Comparison of ENCODE assay signal across 8 cellular contexts in the genomic region with DNA sequence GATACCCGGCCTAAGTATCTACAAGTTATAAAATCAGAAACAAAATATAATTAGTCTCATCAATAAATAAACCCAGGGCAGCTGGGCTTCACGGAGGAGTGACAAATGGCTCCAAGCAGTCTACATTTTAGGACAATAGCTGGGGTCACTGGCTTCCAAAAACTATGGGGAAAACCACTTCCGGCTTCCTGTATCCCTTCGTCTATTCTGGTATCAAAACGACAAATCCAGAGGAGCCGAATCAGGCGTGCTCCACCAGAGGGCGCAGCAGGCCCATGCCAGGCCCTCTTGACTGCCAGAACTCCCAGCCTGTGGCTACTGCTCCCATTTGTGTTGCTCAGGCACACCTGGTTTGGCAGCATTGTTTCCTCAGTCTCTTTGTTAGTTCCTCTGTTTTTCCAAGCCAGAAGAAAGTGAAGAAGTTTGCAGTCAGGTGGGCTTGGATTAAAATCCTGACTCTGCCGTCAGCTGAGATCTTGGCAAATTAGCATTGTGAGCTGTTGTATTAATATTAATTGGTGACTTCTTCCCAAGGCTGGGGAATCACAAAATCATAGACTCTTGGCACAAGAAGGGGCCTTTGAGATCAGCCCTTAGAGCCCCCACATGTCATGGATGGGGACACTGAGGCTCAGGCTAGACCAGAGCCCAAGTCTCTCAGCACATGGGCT. TPM values are rescaled to one million over a fixed set of nuclear protein-coding genes. Genes with fewer than 3 reads are reported as not detected.
DNase-seq lines count a peak whose midpoint lies in the region; ATAC-seq and TF ChIP-seq lines count a peak whose summit lies in the region.

No MANE protein-coding gene starts in this region.

- DNase-seq in 8988T (peak; percentile 52), GM13977 (ENCODE audit: low spot score) (peak; percentile 57), NCI-H1105 (lab: John Stamatoyannopoulos, UW) (peak; percentile 79), heart right ventricle (peak; percentile 91 to 93), prostate gland (ENCODE audit: low spot score) (peak; percentile 86), upper lobe of left lung (peak; percentile 90 to 94)
- peak; percentile 82 for DNase-seq in activated naive CD8-positive, alpha-beta T cell treated with anti-CD3 and anti-CD28 coated beads, Interleukin-2, amount 50 U/mL, for 24 hours

- H3K27me3 Mint-ChIP-seq in activated naive CD8-positive, alpha-beta T cell treated with anti-CD3 and anti-CD28 coated beads, Interleukin-2, amount 50 U/mL, for 24 hours, result no peaks in the 10 kb centered on the region

- TF ChIP-seq EP300 in upper lobe of left lung (IDR thresholded peaks at IDR 0.05), result no peak

- H3K36me3 ChIP-seq in SU-DHL-6 (ENCODE audit: low read length), result no peaks in the 10 kb centered on the region
- H3K36me3 ChIP-seq in heart right ventricle, result no peaks in the 10 kb centered on the region
- no peaks in the 10 kb centered on the region for H3K36me3 ChIP-seq in prostate gland
- H3K36me3 ChIP-seq in upper lobe of left lung, result no peaks in the 10 kb centered on the region

- H3K27me3 ChIP-seq in SU-DHL-6 (ENCODE audit: low read length) (no peaks in the 10 kb centered on the region), heart right ventricle (no peaks in the 10 kb centered on the region), prostate gland (replicated peaks; ENCODE audit: insufficient read depth) (no peaks in the 10 kb centered on the region), upper lobe of left lung (no peaks in the 10 kb centered on the region)

- no peaks in the 10 kb centered on the region for H3K9me3 ChIP-seq in SU-DHL-6 (ENCODE audit: insufficient read depth, low read length)
- H3K9me3 ChIP-seq in heart right ventricle, result no peaks in the 10 kb centered on the region
- H3K9me3 ChIP-seq in prostate gland, result no peaks in the 10 kb centered on the region
- no peaks in the 10 kb centered on the region for H3K9me3 ChIP-seq in upper lobe of left lung

- in situ Hi-C loops in GM13977 (cut with MboI; ENCODE audit: low pct_unique_long_range_greater_than_20kb, low sequenced_read_pairs, unreplicated experiment), result no loop called here

- intact Hi-C loops in heart right ventricle (cut with DNase I) (loop anchor here (1.0 to 10.0 kb wide), 18 partner anchors 49 to 189 kb away; a partner anchor contains a TSS), prostate gland (cut with DNase I) (loop anchor here (2.0 to 5.0 kb wide), 4 partner anchors 54 to 188 kb away; a partner anchor contains a TSS)

- peak overlapping the region; percentile 36 for H3K27ac Mint-ChIP-seq in activated naive CD8-positive, alpha-beta T cell treated with anti-CD3 and anti-CD28 coated beads, Interleukin-2, amount 50 U/mL, for 24 hours

- H3K4me3 Mint-ChIP-seq in activated naive CD8-positive, alpha-beta T cell treated with anti-CD3 and anti-CD28 coated beads, Interleukin-2, amount 50 U/mL, for 24 hours, result no peak overlapping the region

- H3K4me2 ChIP-seq in SU-DHL-6 (ENCODE audit: low read depth, low read length, poor library complexity, severe bottlenecking), result peak overlapping the region; percentile 14

- no peaks in the 10 kb centered on the region for H3K79me2 ChIP-seq in SU-DHL-6 (ENCODE audit: insufficient read depth, low read length)

- H3K4me1 Mint-ChIP-seq in activated naive CD8-positive, alpha-beta T cell treated with anti-CD3 and anti-CD28 coated beads, Interleukin-2, amount 50 U/mL, for 24 hours, result peaks cover 12% of the 10 kb centered on the region

- no peak overlapping the region for H3K9ac ChIP-seq in SU-DHL-6 (ENCODE audit: low read length)

- peak; percentile 79 for ATAC-seq in activated naive CD8-positive, alpha-beta T cell treated with anti-CD3 and anti-CD28 coated beads, Interleukin-2, amount 50 U/mL, for 24 hours
- ATAC-seq in heart right ventricle, result peak; percentile 88 to 97 (median 96)
- ATAC-seq in upper lobe of left lung (ENCODE audit: low FRiP score in 2 of 2), result peak; percentile 95 to 97

- H3K36me3 Mint-ChIP-seq in activated naive CD8-positive, alpha-beta T cell treated with anti-CD3 and anti-CD28 coated beads, Interleukin-2, amount 50 U/mL, for 24 hours (ENCODE audit: low read depth), result peaks cover 3% of the 10 kb centered on the region

- TF ChIP-seq POLR2A in prostate gland (IDR thresholded peaks at IDR 0.05) (no peak), upper lobe of left lung (IDR thresholded peaks at IDR 0.05) (no peak)

- H3K4me3 ChIP-seq in SU-DHL-6 (ENCODE audit: insufficient read depth, low read length, poor library complexity, severe bottlenecking) (no peak overlapping the region), heart right ventricle (no peak overlapping the region), prostate gland (no peak overlapping the region), upper lobe of left lung (no peak overlapping the region)

- peaks cover 0 to 18% (median 6%) of the 10 kb centered on the region in 9 donors for H3K4me1 ChIP-seq in heart right ventricle
- H3K4me1 ChIP-seq in prostate gland (replicated peaks), result no peaks in the 10 kb centered on the region
- peaks cover 0 to 7% (median 5%) of the 10 kb centered on the region in 4 donors for H3K4me1 ChIP-seq in upper lobe of left lung

- WGBS in heart right ventricle, 2 donors, result 19 to 20% methylated on average over 9 of the region's 9 CpGs
- WGBS in prostate gland, result 19% methylated on average over 9 of the region's 9 CpGs
- 22 to 34% methylated on average over 6 to 9 of the region's 9 CpGs for WGBS in upper lobe of left lung, 2 donors

- no peaks in the 10 kb centered on the region for H3K9me2 ChIP-seq in SU-DHL-6 (replicated peaks; ENCODE audit: insufficient read depth, low read length)

- no peaks in the 10 kb centered on the region for H3F3A ChIP-seq in SU-DHL-6 (ENCODE audit: insufficient read depth)

- no peak overlapping the region for H3K27ac ChIP-seq in SU-DHL-6 (ENCODE audit: low read depth, low read length)
- H3K27ac ChIP-seq in heart right ventricle, result peak overlapping the region in 7 of 10 donors; percentile 8 to 82 (median 63)
- H3K27ac ChIP-seq in prostate gland, result no peak overlapping the region
- H3K27ac ChIP-seq in upper lobe of left lung, result peak overlapping the region in 3 of 4 donors; percentile 22 to 66 (median 47)

- no peaks in the 10 kb centered on the region for H3K9me3 Mint-ChIP-seq in activated naive CD8-positive, alpha-beta T cell treated with anti-CD3 and anti-CD28 coated beads, Interleukin-2, amount 50 U/mL, for 24 hours

- H4K20me1 ChIP-seq in SU-DHL-6 (ENCODE audit: low read depth, low read length), result no peaks in the 10 kb centered on the region

- peak overlapping the region; percentile 94 for H2AFZ ChIP-seq in SU-DHL-6 (ENCODE audit: low read depth, low read length, severe bottlenecking)

- peak; percentile 91 for TF ChIP-seq CTCF in GM13977 (IDR thresholded peaks at IDR 0.05; ENCODE audit: extremely low read depth, insufficient read depth, missing control alignments)
- peak; percentile 88 for TF ChIP-seq CTCF in SU-DHL-6 (IDR thresholded peaks at IDR 0.05; ENCODE audit: insufficient read depth, low read length, poor library complexity, severe bottlenecking)
- TF ChIP-seq CTCF in heart right ventricle (IDR thresholded peaks at IDR 0.05), result peak; percentile 90 to 98 (median 96)
- TF ChIP-seq CTCF in prostate gland (IDR thresholded peaks at IDR 0.05), result peak; percentile 76 to 97 (median 91)
- TF ChIP-seq CTCF in upper lobe of left lung (IDR thresholded peaks at IDR 0.05), result peak; percentile 75 to 93 (median 90)

RNA-seq across cellular contexts. Expression of a gene that starts 11.6 kb away (rescaled TPM):
- total RNA-seq in heart right ventricle (10 to 100 TPM; 45.4 to 60.7 (median 52.1) TPM), prostate gland (10 to 100 TPM; 42.9 TPM), upper lobe of left lung (10 to 100 TPM; 21.3 to 90.8 (median 77.4) TPM)
- 10 to 100 TPM; 17.6 to 24.1 TPM for polyA plus RNA-seq in heart right ventricle

RNA-seq across cellular contexts. Expression of a gene that starts 54.7 kb away (rescaled TPM):
- total RNA-seq in heart right ventricle (100 to 1,000 TPM; 532 to 861 (median 668) TPM), prostate gland (100 to 1,000 TPM; 390 to 690 TPM), upper lobe of left lung (100 to 1,000 TPM; 217 to 935 (median 648) TPM)
- polyA plus RNA-seq in heart right ventricle, result 100 to 1,000 TPM; 360 to 823 TPM

Comparison
In these comparisons a context has a peak if more than half of its experiments do, and no peak if none do; other contexts are left out.
1. H3K27ac ChIP-seq: peak in heart right ventricle (7 of 10) and upper lobe of left lung (3 of 4); none in SU-DHL-6 (single experiment) and prostate gland (0 of 2).
2. Peak in every context shown above with its lines, with median percentiles within 50 percentile points of each other: DNase-seq, CTCF ChIP-seq and ATAC-seq.